In genomic region chr17:15109608-15110007, GRCh38 we compare ENCODE assay signal across 29 cellular contexts.
"Had no signal": no experiment of that assay in that cellular context is flagged by ENCODE, and none has a peak within 500 bp of the region (broad histone marks: within the 10 kb centered on the region; RNA-seq: fewer than 3 reads in every experiment).

No MANE protein-coding gene starts in this region.

- H3K4me1 ChIP-seq: colonic mucosa, gastrocnemius medialis, lower lobe of right lung, testis, uterus had no signal

- ATAC-seq: activated T-cell treated with anti-CD3 and anti-CD28 coated beads, Interleukin-2, amount 50 U/mL, for 72 hours; gastrocnemius medialis; lower lobe of right lung; mucosa of descending colon; stimulated activated naive B cell treated with anti-CD40 and anti-IgM and Interleukin-4, amounts not matched to agents 10 μg/mL and 1 μg/mL and 100 μg/mL, for 72 hours had no signal

- H3K9me3 ChIP-seq: colonic mucosa, esophagus squamous epithelium, gastrocnemius medialis, heart left ventricle, lower lobe of right lung, mucosa of descending colon, sigmoid colon, testis, uterus had no signal

- H3K4me1 Mint-ChIP-seq: activated naive CD8-positive, alpha-beta T cell treated with anti-CD3 and anti-CD28 coated beads, Interleukin-2, amount 10 ng/mL, durations not matched to agents 7 days and 5 days had no signal

- DNase-seq: activated CD4-positive, alpha-beta memory T cell treated with anti-CD3 and anti-CD28 coated beads for 36 hours; activated CD4-positive, alpha-beta T cell treated with anti-CD3 and anti-CD28 coated beads for 48 hours; activated CD4-positive, CD25-positive, alpha-beta regulatory T cell; activated effector memory CD4-positive, alpha-beta T cell treated with Interleukin-2 at 50 U/mL for 16 hours; activated naive CD4-positive, alpha-beta T cell treated with anti-CD3 and anti-CD28 coated beads for 36 hours; activated naive CD8-positive, alpha-beta T cell treated with anti-CD3 and anti-CD28 coated beads, Interleukin-2, amount 10 ng/mL, durations not matched to agents 7 days and 5 days; activated T-cell treated with anti-CD3 and anti-CD28 coated beads, Interleukin-2, amount 50 U/mL, for 72 hours; amniotic stem cell; colonic mucosa; dorsolateral prefrontal cortex; esophagus squamous epithelium; gastrocnemius medialis; heart left ventricle; kidney; lower lobe of right lung; mesendoderm; mucosa of descending colon; posterior cingulate gyrus; sigmoid colon; stimulated activated CD4-positive, alpha-beta T cell treated with anti-CD3 and anti-CD28 coated beads, Interleukin-2, amount 100 ng/mL, for 48 hours; stimulated activated CD8-positive, alpha-beta memory T cell treated with anti-CD3 and anti-CD28 coated beads, Interleukin-4, amount 100 ng/mL, for 48 hours; stimulated activated naive B cell treated with anti-CD40 and anti-IgM and Interleukin-4, amounts not matched to agents 10 μg/mL and 1 μg/mL and 100 μg/mL, for 72 hours; T-helper 9 cell; testis; trophoblast cell; uterus had no signal

- H3K27ac Mint-ChIP-seq: activated CD4-positive, alpha-beta memory T cell treated with anti-CD3 and anti-CD28 coated beads for 36 hours; activated naive CD4-positive, alpha-beta T cell treated with anti-CD3 and anti-CD28 coated beads for 36 hours; activated naive CD8-positive, alpha-beta T cell treated with anti-CD3 and anti-CD28 coated beads, Interleukin-2, amount 10 ng/mL, durations not matched to agents 7 days and 5 days; activated T-cell treated with anti-CD3 and anti-CD28 coated beads, Interleukin-2, amount 50 U/mL, for 72 hours; stimulated activated naive B cell treated with anti-CD40 and anti-IgM and Interleukin-4, amounts not matched to agents 10 μg/mL and 1 μg/mL and 100 μg/mL, for 72 hours had no signal

- H3K36me3 Mint-ChIP-seq: activated CD4-positive, alpha-beta memory T cell treated with anti-CD3 and anti-CD28 coated beads for 36 hours; activated naive CD8-positive, alpha-beta T cell treated with anti-CD3 and anti-CD28 coated beads, Interleukin-2, amount 10 ng/mL, durations not matched to agents 7 days and 5 days; stimulated activated naive B cell treated with anti-CD40 and anti-IgM and Interleukin-4, amounts not matched to agents 10 μg/mL and 1 μg/mL and 100 μg/mL, for 72 hours had no signal

- H3K4me2 ChIP-seq: smooth muscle cell had no signal

- FAIRE-seq: bronchial epithelial cell, kidney had no signal

- H3K4me3 Mint-ChIP-seq: activated CD4-positive, alpha-beta memory T cell treated with anti-CD3 and anti-CD28 coated beads for 36 hours; activated naive CD4-positive, alpha-beta T cell treated with anti-CD3 and anti-CD28 coated beads for 36 hours; activated naive CD8-positive, alpha-beta T cell treated with anti-CD3 and anti-CD28 coated beads, Interleukin-2, amount 10 ng/mL, durations not matched to agents 7 days and 5 days; activated T-cell treated with anti-CD3 and anti-CD28 coated beads, Interleukin-2, amount 50 U/mL, for 72 hours; neural crest cell; stimulated activated naive B cell treated with anti-CD40 and anti-IgM and Interleukin-4, amounts not matched to agents 10 μg/mL and 1 μg/mL and 100 μg/mL, for 72 hours had no signal

- H3K36me3 ChIP-seq: colonic mucosa, esophagus squamous epithelium, gastrocnemius medialis, heart left ventricle, lower lobe of right lung, sigmoid colon, uterus had no signal

- H3K27me3 ChIP-seq: colonic mucosa, gastrocnemius medialis, heart left ventricle, testis, uterus had no signal

- H3K27ac ChIP-seq: colonic mucosa, dorsolateral prefrontal cortex, esophagus squamous epithelium, gastrocnemius medialis, lower lobe of right lung, sigmoid colon, testis, uterus had no signal

- H3K27me3 Mint-ChIP-seq: activated naive CD8-positive, alpha-beta T cell treated with anti-CD3 and anti-CD28 coated beads, Interleukin-2, amount 10 ng/mL, durations not matched to agents 7 days and 5 days; stimulated activated naive B cell treated with anti-CD40 and anti-IgM and Interleukin-4, amounts not matched to agents 10 μg/mL and 1 μg/mL and 100 μg/mL, for 72 hours had no signal

- H3K9me3 Mint-ChIP-seq: activated CD4-positive, alpha-beta memory T cell treated with anti-CD3 and anti-CD28 coated beads for 36 hours; activated naive CD4-positive, alpha-beta T cell treated with anti-CD3 and anti-CD28 coated beads for 36 hours; activated naive CD8-positive, alpha-beta T cell treated with anti-CD3 and anti-CD28 coated beads, Interleukin-2, amount 10 ng/mL, durations not matched to agents 7 days and 5 days; activated T-cell treated with anti-CD3 and anti-CD28 coated beads, Interleukin-2, amount 50 U/mL, for 72 hours; stimulated activated naive B cell treated with anti-CD40 and anti-IgM and Interleukin-4, amounts not matched to agents 10 μg/mL and 1 μg/mL and 100 μg/mL, for 72 hours had no signal

- H3K4me3 ChIP-seq: colonic mucosa, dorsolateral prefrontal cortex, esophagus squamous epithelium, gastrocnemius medialis, heart left ventricle, lower lobe of right lung, mucosa of descending colon, sigmoid colon, smooth muscle cell, testis, uterus had no signal
